Comparison of ENCODE assay signal across 28 cellular contexts in the genomic region with DNA sequence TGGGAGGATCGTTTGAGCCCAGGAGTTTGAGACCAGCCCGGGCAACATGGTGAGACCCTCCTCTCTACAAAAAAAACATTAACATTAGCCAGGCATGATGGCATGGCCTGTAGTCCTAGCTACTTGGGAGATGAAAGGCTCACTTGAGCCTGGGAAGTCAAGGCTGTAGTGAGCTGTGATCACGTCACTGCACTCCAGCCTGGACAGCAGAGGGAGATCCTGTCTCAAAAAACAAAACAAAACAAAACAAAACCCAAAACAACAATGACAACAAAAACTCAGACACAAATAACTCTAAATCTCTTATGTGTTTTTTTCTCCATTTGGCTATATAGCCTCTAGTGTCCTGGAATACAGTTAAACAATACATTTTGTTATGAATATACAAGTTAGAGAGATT.
A peak's percentile ranks its signal among the peaks of the same experiment; 100 is the strongest.
DNase-seq lines count a peak whose midpoint lies in the region; FAIRE-seq and TF ChIP-seq lines count a peak whose summit lies in the region.
"Had no signal": no experiment of that assay in that cellular context is flagged by ENCODE, and none has a peak within 500 bp of the region (broad histone marks: within the 10 kb centered on the region; RNA-seq: fewer than 3 reads in every experiment).

No MANE protein-coding gene starts in this region.

- no peak overlapping the region for H2AFZ ChIP-seq in OCI-LY3 (ENCODE audit: low read depth, low read length)
- no peak overlapping the region for H2AFZ ChIP-seq in H9 (ENCODE audit: low read length)

- no peaks in the 10 kb centered on the region for H3K79me1 ChIP-seq in H9 (ENCODE audit: insufficient read depth, low read depth, low read length, poor library complexity, severe bottlenecking)

- H3K36me3 Mint-ChIP-seq in H9 (ENCODE audit: insufficient read depth in 1 of 3, low read depth in 3 of 3) = no peaks in the 10 kb centered on the region
- H3K36me3 Mint-ChIP-seq: CD4-positive, alpha-beta memory T cell; natural killer cell; stimulated activated effector memory CD8-positive, alpha-beta T cell treated with anti-CD3 and anti-CD28 coated beads, Interleukin-12 subunit alpha, Interleukin-12 subunit beta, amount 100 ng/mL, for 72 hours had no signal

- H3K27me3 ChIP-seq in OCI-LY3 (ENCODE audit: low read depth, low read length) (no peaks in the 10 kb centered on the region), H9 (ENCODE audit: insufficient read depth, low read length) (no peaks in the 10 kb centered on the region)

- FAIRE-seq in D721Med (lab: Jason Lieb, UNC) = peak; percentile 21
- FAIRE-seq in GM12891 (lab: Jason Lieb, UNC) = peak; percentile 84

- no peak overlapping the region for H2BK120ac ChIP-seq in H9 (ENCODE audit: low read depth, low read length, poor library complexity, severe bottlenecking)

- H3K14ac ChIP-seq in H9 (ENCODE audit: insufficient read depth, low read length) = no peak overlapping the region

- H3T11ph ChIP-seq in H9 (ENCODE audit: low read length) = no peak overlapping the region

- no peak overlapping the region for H3K27ac ChIP-seq in OCI-LY3 (ENCODE audit: low read length)
- H3K27ac ChIP-seq in H9 (ENCODE audit: insufficient read length, low read depth, low read length) = no peak overlapping the region
- H3K27ac ChIP-seq: HL-60, KMS-11, tibial nerve had no signal

- no peak overlapping the region for H2BK15ac ChIP-seq in H9 (ENCODE audit: low read depth, low read length)

- H3K9ac ChIP-seq in OCI-LY3 (ENCODE audit: low read length) (no peak overlapping the region), H9 (ENCODE audit: extremely low read depth, insufficient read length, low read length) (no peak overlapping the region)
- H3K9ac ChIP-seq: KMS-11, SK-N-SH had no signal

- H3K4me1 ChIP-seq in OCI-LY3 (ENCODE audit: low read length) (no peaks in the 10 kb centered on the region), H9 (ENCODE audit: insufficient read depth, low read length) (no peaks in the 10 kb centered on the region; the same call in 1 of the 2 replicates)
- H3K4me1 ChIP-seq: tibial nerve had no signal

- DNase-seq in D721Med (ENCODE audit: insufficient read length, low spot score) (no peak), GM12891 (ENCODE audit: insufficient read length, low spot score) (no peak), erythroblast (lab: John Stamatoyannopoulos, UW) (peak; percentile 3 to 5), H9 (no peak), hippocampal formation (lab: John Stamatoyannopoulos, UW) (no peak), GM19240 (ENCODE audit: insufficient read length, low spot score) (no peak), midbrain (lab: John Stamatoyannopoulos, UW) (no peak)
- DNase-seq: activated B cell treated with CpG ODN at 0.5 μM for 24 hours; activated CD4-positive, alpha-beta T cell treated with anti-CD3 and anti-CD28 coated beads, Interleukin-2, amount 50 U/mL, for 48 hours; activated naive CD4-positive, alpha-beta T cell; activated naive CD8-positive, alpha-beta T cell treated with anti-CD3 and anti-CD28 coated beads, Interleukin-2, amount 50 U/mL, for 24 hours; activated T-cell treated with anti-CD3 and anti-CD28 coated beads, Interleukin-2, amount 50 U/mL, for 48 hours; caudate nucleus; CD4-positive, alpha-beta memory T cell; cortex of kidney; effector memory CD4-positive, alpha-beta T cell; mucosa of descending colon; natural killer cell; NCI-H1436; NCI-H2081; SK-N-SH had no signal

- H3K9me3 Mint-ChIP-seq in H9 = no peaks in the 10 kb centered on the region
- H3K9me3 Mint-ChIP-seq: activated B cell treated with CpG ODN at 0.5 μM for 24 hours; activated naive CD8-positive, alpha-beta T cell treated with anti-CD3 and anti-CD28 coated beads, Interleukin-2, amount 50 U/mL, for 24 hours; CD4-positive, alpha-beta memory T cell; natural killer cell; stimulated activated effector memory CD8-positive, alpha-beta T cell treated with anti-CD3 and anti-CD28 coated beads, Interleukin-12 subunit alpha, Interleukin-12 subunit beta, amount 100 ng/mL, for 72 hours had no signal

- H3K23ac ChIP-seq in H9 (ENCODE audit: insufficient read length, low read depth, low read length) = no peak overlapping the region

- H3K4me2 ChIP-seq in OCI-LY3 (ENCODE audit: low read length) (no peak overlapping the region), H9 (ENCODE audit: insufficient read depth, insufficient read length, low read length) (no peak overlapping the region)
- H3K4me2 ChIP-seq: KMS-11, SK-N-SH had no signal

- H3K9me3 ChIP-seq in OCI-LY3 (ENCODE audit: insufficient read depth, low read length) (no peaks in the 10 kb centered on the region), H9 (ENCODE audit: control insufficient read depth, low read depth, low read length) (no peaks in the 10 kb centered on the region)
- H3K9me3 ChIP-seq: mucosa of descending colon, SK-N-SH, tibial nerve had no signal

- H2BK20ac ChIP-seq in H9 (ENCODE audit: low read depth, low read length, poor library complexity, severe bottlenecking) = no peak overlapping the region

- no peak overlapping the region for H2BK5ac ChIP-seq in H9 (ENCODE audit: insufficient read length, low read length)

- no peak for TF ChIP-seq POLR2A in GM12891 (IDR thresholded peaks at IDR 0.05; ENCODE audit: low read depth, low read length)
- no peak for TF ChIP-seq POLR2A in erythroblast (IDR thresholded peaks at IDR 0.05; ENCODE audit: low read length)

- peak; percentile 13 for TF ChIP-seq CTCF in D721Med (IDR thresholded peaks at IDR 0.05; ENCODE audit: insufficient read depth, missing control alignments)
- 0 out of 2 replicates have a peak, but pooled peaks have one; percentile 14 for TF ChIP-seq CTCF in OCI-LY3 (IDR thresholded peaks at IDR 0.05; ENCODE audit: low read depth, low read length)
- no peak for TF ChIP-seq CTCF in H9 (conservative IDR thresholded peaks at IDR 0.05)

- H3K4me3 Mint-ChIP-seq in H9 = no peak overlapping the region
- H3K4me3 Mint-ChIP-seq: activated B cell treated with CpG ODN at 0.5 μM for 24 hours; activated naive CD8-positive, alpha-beta T cell treated with anti-CD3 and anti-CD28 coated beads, Interleukin-2, amount 50 U/mL, for 24 hours; CD4-positive, alpha-beta memory T cell; natural killer cell; stimulated activated effector memory CD8-positive, alpha-beta T cell treated with anti-CD3 and anti-CD28 coated beads, Interleukin-12 subunit alpha, Interleukin-12 subunit beta, amount 100 ng/mL, for 72 hours; T-helper 1 cell treated with Interleukin-12 subunit alpha and Interleukin-12 subunit beta and Interleukin-4 antibody, amounts not matched to agents 30 μg/mL and 1 μg/mL, for 36 hours had no signal

- no peak overlapping the region for H2BK12ac ChIP-seq in H9 (ENCODE audit: insufficient read length, low read depth, low read length)

- H2AK5ac ChIP-seq in H9 (ENCODE audit: insufficient read length, low read length) = no peak overlapping the region

- H3K4me3 ChIP-seq in OCI-LY3 (ENCODE audit: low read length) = no peak overlapping the region
- H3K4me3 ChIP-seq: lung, mucosa of descending colon, tibial nerve had no signal

- peaks cover 13% of the 10 kb centered on the region for H3K27me3 Mint-ChIP-seq in H9 (ENCODE audit: low read depth)
- H3K27me3 Mint-ChIP-seq: activated naive CD8-positive, alpha-beta T cell treated with anti-CD3 and anti-CD28 coated beads, Interleukin-2, amount 50 U/mL, for 24 hours; CD4-positive, alpha-beta memory T cell had no signal

- no peak overlapping the region for H4K5ac ChIP-seq in H9 (ENCODE audit: insufficient read length, low read depth, low read length)

- peaks cover 0 to 4% of the 10 kb centered on the region in 2 experiments; a peak in 2 of 4 replicates for H3K4me1 Mint-ChIP-seq in H9
- H3K4me1 Mint-ChIP-seq: activated B cell treated with CpG ODN at 0.5 μM for 24 hours; CD4-positive, alpha-beta memory T cell; natural killer cell; stimulated activated effector memory CD8-positive, alpha-beta T cell treated with anti-CD3 and anti-CD28 coated beads, Interleukin-12 subunit alpha, Interleukin-12 subunit beta, amount 100 ng/mL, for 72 hours had no signal

- no peak overlapping the region for H4K91ac ChIP-seq in H9 (ENCODE audit: insufficient read length, low read depth, low read length)

- H3K23me2 ChIP-seq in H9 (ENCODE audit: insufficient read length, low read depth, low read length, poor library complexity, severe bottlenecking) = no peaks in the 10 kb centered on the region

- H3K36me3 ChIP-seq in OCI-LY3 (replicated peaks; ENCODE audit: low read depth, low read length) = no peaks in the 10 kb centered on the region
- H3K36me3 ChIP-seq: tibial nerve had no signal

- H3K56ac ChIP-seq in H9 (ENCODE audit: insufficient read length, low read depth, low read length) = no peak overlapping the region

- H3K27ac Mint-ChIP-seq in H9 = no peak overlapping the region
- H3K27ac Mint-ChIP-seq: activated B cell treated with CpG ODN at 0.5 μM for 24 hours; activated naive CD8-positive, alpha-beta T cell treated with anti-CD3 and anti-CD28 coated beads, Interleukin-2, amount 50 U/mL, for 24 hours; CD4-positive, alpha-beta memory T cell; natural killer cell; stimulated activated effector memory CD8-positive, alpha-beta T cell treated with anti-CD3 and anti-CD28 coated beads, Interleukin-12 subunit alpha, Interleukin-12 subunit beta, amount 100 ng/mL, for 72 hours; T-helper 1 cell treated with Interleukin-12 subunit alpha and Interleukin-12 subunit beta and Interleukin-4 antibody, amounts not matched to agents 30 μg/mL and 1 μg/mL, for 36 hours had no signal

- no peaks in the 10 kb centered on the region for H3K79me2 ChIP-seq in OCI-LY3 (ENCODE audit: low read length)
- no peaks in the 10 kb centered on the region for H3K79me2 ChIP-seq in H9 (ENCODE audit: insufficient read depth, low read length)

- H3K18ac ChIP-seq in H9 (ENCODE audit: insufficient read length, low read depth, low read length) = no peak overlapping the region

- no peaks in the 10 kb centered on the region for H4K20me1 ChIP-seq in OCI-LY3 (ENCODE audit: insufficient read depth, low read length)
- H4K20me1 ChIP-seq in H9 (ENCODE audit: control insufficient read depth, insufficient read depth, insufficient read length) = no peaks in the 10 kb centered on the region

- no peak overlapping the region for H4K8ac ChIP-seq in H9 (replicated peaks; ENCODE audit: insufficient read length, low read depth, low read length)

- no CpG with 5 or more reads among the region's 3 CpGs for WGBS in H9 (ENCODE audit: extremely low coverage, insufficient read length, low lambda C conversion rate)

- no peak overlapping the region for H3K4ac ChIP-seq in H9 (ENCODE audit: low read depth, low read length)

TF ChIP-seq in GM12891, 5 proteins besides CTCF, POLR2A, EP300 and RAD21:
- TF ChIP-seq TAF1 (IDR thresholded peaks at IDR 0.05; ENCODE audit: low read depth, low read length) (no peak), POU2F2 (IDR thresholded peaks at IDR 0.05; ENCODE audit: low read depth, low read length) (no peak), SPI1 (IDR thresholded peaks at IDR 0.05; ENCODE audit: low read depth, low read length) (no peak), POLR2AphosphoS5 (IDR thresholded peaks at IDR 0.05; ENCODE audit: low read depth, low read length) (no peak), PAX5 (IDR thresholded peaks at IDR 0.05; ENCODE audit: insufficient read depth, low read length, severe bottlenecking) (no peak)

Comparison
In these comparisons a context has a peak if more than half of its experiments do, and no peak if none do; other contexts are left out.
1. DNase-seq: peak in erythroblast (2 of 2); none in D721Med (single experiment), GM12891 (single experiment), H9 (single experiment), hippocampal formation (0 of 2), GM19240 (single experiment) and midbrain (single experiment).